8 cellular contexts compared by ENCODE assay signal in the genomic region with DNA sequence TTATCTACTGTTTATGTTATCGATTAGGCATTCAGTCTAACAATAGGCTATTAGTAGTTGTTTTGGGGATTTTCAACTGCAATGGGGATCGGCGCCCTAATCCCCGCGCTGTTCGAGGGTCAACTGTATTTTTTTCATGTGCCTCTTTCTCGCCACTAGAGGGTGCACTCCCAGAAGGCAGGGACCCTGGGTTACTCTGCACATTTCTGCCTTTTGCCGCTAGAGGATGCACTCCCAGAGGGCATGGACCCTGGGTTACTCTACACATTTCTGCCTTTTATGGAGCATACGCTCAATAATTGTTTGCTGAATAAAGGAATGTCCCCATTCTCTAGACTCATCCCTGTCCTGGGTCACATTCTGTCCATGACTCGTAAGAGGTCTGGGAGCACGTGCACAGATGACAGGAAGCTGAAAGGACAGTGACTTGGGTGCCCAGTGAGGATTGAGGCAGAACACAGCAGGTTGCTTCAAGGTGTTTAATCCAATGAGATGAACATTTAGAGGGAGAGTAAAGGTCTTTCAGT. TPM values are rescaled to one million over a fixed set of nuclear protein-coding genes. Genes with fewer than 3 reads are reported as not detected.
A peak's percentile ranks its signal among the peaks of the same experiment; 100 is the strongest.
DNase-seq lines count a peak whose midpoint lies in the region; ATAC-seq and TF ChIP-seq lines count a peak whose summit lies in the region.

No MANE protein-coding gene starts in this region.

- no peaks in the 10 kb centered on the region for H3F3A ChIP-seq in PC-3 (ENCODE audit: low read length, unreplicated experiment)

- H3K4me3 Mint-ChIP-seq in activated T-cell treated with anti-CD3 and anti-CD28 coated beads, Interleukin-2, amount 50 U/mL, for 4 hours, result no peak overlapping the region

- no peaks in the 10 kb centered on the region for H3K4me1 ChIP-seq in PC-3 (ENCODE audit: insufficient read depth, low read length)
- H3K4me1 ChIP-seq in neutrophil (ENCODE audit: control insufficient read depth in 1 of 2, insufficient read depth in 1 of 2, low read depth in 1 of 2, low read length in 1 of 2), result peaks cover 0 to 5% of the 10 kb centered on the region in 2 experiments
- no peaks in the 10 kb centered on the region for H3K4me1 ChIP-seq in tibial artery

- H3K36me3 Mint-ChIP-seq in activated T-cell treated with anti-CD3 and anti-CD28 coated beads, Interleukin-2, amount 50 U/mL, for 4 hours (ENCODE audit: insufficient read depth), result peaks cover 2% of the 10 kb centered on the region

- H4K20me1 ChIP-seq in PC-3 (ENCODE audit: low read length), result no peaks in the 10 kb centered on the region

- H3K79me2 ChIP-seq in PC-3 (ENCODE audit: low read length), result no peaks in the 10 kb centered on the region

- H3K27ac ChIP-seq in PC-3 (ENCODE audit: low read length) (no peak overlapping the region), neutrophil (no peak overlapping the region), tibial artery (no peak overlapping the region)

- peak; percentile 100 for TF ChIP-seq CTCF in GM12875 (IDR thresholded peaks at IDR 0.05; ENCODE audit: borderline replicate concordance, insufficient read depth, low read depth, low read length)
- TF ChIP-seq CTCF in PC-3 (conservative IDR thresholded peaks at IDR 0.05; ENCODE audit: low read depth, low read length), result peak; percentile 98
- TF ChIP-seq CTCF in neutrophil (IDR thresholded peaks at IDR 0.05), result peak; percentile 66
- TF ChIP-seq CTCF in tibial artery (IDR thresholded peaks at IDR 0.05), result peak; percentile 89 to 93

- H3K9me3 Mint-ChIP-seq in activated T-cell treated with anti-CD3 and anti-CD28 coated beads, Interleukin-2, amount 50 U/mL, for 4 hours, result peaks cover 9% of the 10 kb centered on the region

- peak overlapping the region; percentile 60 for H3K4me2 ChIP-seq in PC-3 (ENCODE audit: low read length)

- H3K9ac ChIP-seq in PC-3 (ENCODE audit: low read length), result no peak overlapping the region

- no TSS peak for BruUV-seq in PC-3 (replicated peaks; lab: Mats Ljungman, UMichigan)

- intact Hi-C loops in PC-3 (cut with micrococcal nuclease) (loop anchor here (2.0 to 5.0 kb wide), 2 partner anchors 14 to 103 kb away; no protein-coding TSS in a partner anchor), tibial artery (cut with DNase I; ENCODE audit: low total_unique reads) (no loop called here)

- H3K4me3 ChIP-seq in GM12875 (ENCODE audit: low read depth, low read length) (no peak overlapping the region), PC-3 (ENCODE audit: low read length) (no peak overlapping the region), neutrophil (ENCODE audit: low read depth in 1 of 2, low read length in 1 of 2) (no peak overlapping the region), tibial artery (no peak overlapping the region)
- H3K4me3 ChIP-seq in Jurkat, Clone E6-1 (ENCODE audit: low read length), result peak overlapping the region; percentile 5; the same call in 1 of the 2 replicates

- ATAC-seq in PC-3 (peak; percentile 86), HG03095 (IDR thresholded peaks at IDR 0.05; ENCODE audit: unreplicated experiment) (no peak)
- peak; percentile 92 to 97 for ATAC-seq in activated T-cell treated with anti-CD3 and anti-CD28 coated beads, Interleukin-2, amount 50 U/mL, for 4 hours

- peaks cover 19% of the 10 kb centered on the region for H3K4me1 Mint-ChIP-seq in activated T-cell treated with anti-CD3 and anti-CD28 coated beads, Interleukin-2, amount 50 U/mL, for 4 hours (ENCODE audit: low read depth)

- CTCF ChIA-PET in PC-3 (lab: Charles Lee), result interaction anchor here (0.7 to 1.0 kb wide), 2 partner anchors 21 to 101 kb away, joined by 6 to 12 read pairs; no protein-coding TSS in a partner anchor

- DNase-seq in Jurkat, Clone E6-1 (ENCODE audit: low read depth, low spot score), result peak; percentile 75
- DNase-seq in PC-3 (peak; percentile 74), fibroblast of peridontal ligament (ENCODE audit: extremely low read depth) (peak; percentile 77), tibial artery (peak; percentile 50 to 73)
- DNase-seq in activated T-cell treated with anti-CD3 and anti-CD28 coated beads, Interleukin-2, amount 50 U/mL, for 4 hours, result peak; percentile 44

- peaks cover 34% of the 10 kb centered on the region for H3K27me3 Mint-ChIP-seq in activated T-cell treated with anti-CD3 and anti-CD28 coated beads, Interleukin-2, amount 50 U/mL, for 4 hours (ENCODE audit: low read depth)

- POLR2A ChIA-PET in PC-3 (lab: Charles Lee; ENCODE audit: unreplicated experiment), result no interaction called here

- H2AFZ ChIP-seq in PC-3 (ENCODE audit: low read length), result peak overlapping the region; percentile 16; the same call in 1 of the 2 replicates

- H3K27me3 ChIP-seq in PC-3 (ENCODE audit: low read length), result no peaks in the 10 kb centered on the region
- peaks cover 68% of the 10 kb centered on the region for H3K27me3 ChIP-seq in neutrophil
- peaks cover 0 to 7% of the 10 kb centered on the region in 2 donors for H3K27me3 ChIP-seq in tibial artery

- no peaks in the 10 kb centered on the region for H3K9me3 ChIP-seq in PC-3 (ENCODE audit: low read length)
- H3K9me3 ChIP-seq in neutrophil, result no peaks in the 10 kb centered on the region
- H3K9me3 ChIP-seq in tibial artery, result peaks cover 0 to 7% (median 3%) of the 10 kb centered on the region in 3 donors

- no peaks in the 10 kb centered on the region for H3K9me2 ChIP-seq in PC-3 (replicated peaks; ENCODE audit: low read length)

- H3K36me3 ChIP-seq in PC-3 (ENCODE audit: low read depth, low read length) (peaks cover 2% of the 10 kb centered on the region; the same call in 1 of the 2 replicates), neutrophil (no peaks in the 10 kb centered on the region), tibial artery (no peaks in the 10 kb centered on the region)

RNA-seq across cellular contexts. Expression of a gene that starts 27.9 kb away (rescaled TPM):
- 6.0 TPM for polyA plus RNA-seq in Jurkat, Clone E6-1 (2012; ENCODE audit: insufficient read depth, insufficient read length)
- 3.8 and 5.0 TPM in 2 replicates for total RNA-seq in PC-3 (2014; rRNA removed)
- 1 to 10 TPM; 2.0 to 2.4 (median 2.0) TPM for total RNA-seq in activated T-cell treated with anti-CD3 and anti-CD28 coated beads, Interleukin-2, amount 50 U/mL, for 4 hours

RNA-seq across cellular contexts. Expression of a gene that starts 50.9 kb away (rescaled TPM):
- polyA plus RNA-seq in Jurkat, Clone E6-1 (2012; ENCODE audit: insufficient read depth, insufficient read length), result not detected
- not detected in 2 replicates for total RNA-seq in PC-3 (2014; rRNA removed)
- not detected for total RNA-seq in activated T-cell treated with anti-CD3 and anti-CD28 coated beads, Interleukin-2, amount 50 U/mL, for 4 hours
